In genomic region chr3:112686360-112686759, GRCh38 we compare ENCODE assay signal across 18 cellular contexts. TPM values are rescaled to one million over a fixed set of nuclear protein-coding genes. Genes with fewer than 3 reads are reported as not detected.
"Had no signal": no experiment of that assay in that cellular context is flagged by ENCODE, and none has a peak within 500 bp of the region (broad histone marks: within the 10 kb centered on the region; RNA-seq: fewer than 3 reads in every experiment).

No MANE protein-coding gene starts in this region.

- DNase-seq: activated CD4-positive, alpha-beta T cell treated with anti-CD3 and anti-CD28 coated beads, Interleukin-2, amount 10 ng/mL, durations not matched to agents 7 days and 5 days; activated CD4-positive, CD25-positive, alpha-beta regulatory T cell; activated CD8-positive, alpha-beta memory T cell treated with anti-CD3 and anti-CD28 coated beads for 24 hours; activated naive CD8-positive, alpha-beta T cell treated with anti-CD3 and anti-CD28 coated beads, Interleukin-2, amount 10 ng/mL, durations not matched to agents 7 days and 5 days; hypothalamus; kidney glomerular epithelial cell; mesendoderm; natural killer cell; psoas muscle; right lobe of liver; spleen; stomach; T-helper 2 cell; testis; upper lobe of right lung had no signal

- H3K27me3 ChIP-seq: right lobe of liver, spleen, stomach, testis had no signal

- H3K27ac Mint-ChIP-seq: activated CD4-positive, alpha-beta T cell treated with anti-CD3 and anti-CD28 coated beads, Interleukin-2, amount 10 ng/mL, durations not matched to agents 7 days and 5 days; activated naive CD8-positive, alpha-beta T cell treated with anti-CD3 and anti-CD28 coated beads, Interleukin-2, amount 10 ng/mL, durations not matched to agents 7 days and 5 days; activated T-helper 1 cell treated with anti-CD3 and anti-CD28 coated beads, Interleukin-12 subunit alpha, Interleukin-12 subunit beta, Interleukin-2, Interleukin-4 antibody, amounts not matched to agents 30 ng/mL and 10 ng/mL and 1 ng/mL, durations not matched to agents 14 hours and 24 hours and 36 hours; dendritic cell treated with granulocyte-macrophage colony-stimulating factor and Interleukin-4, amounts not matched to agents 40 ng/mL and 50 ng/mL, for 4 days had no signal

- H3K36me3 Mint-ChIP-seq: activated naive CD8-positive, alpha-beta T cell treated with anti-CD3 and anti-CD28 coated beads, Interleukin-2, amount 10 ng/mL, durations not matched to agents 7 days and 5 days; natural killer cell had no signal

- H3K27me3 Mint-ChIP-seq: dendritic cell treated with granulocyte-macrophage colony-stimulating factor and Interleukin-4, amounts not matched to agents 40 ng/mL and 50 ng/mL, for 4 days had no signal

- H3K27ac ChIP-seq: psoas muscle, right lobe of liver, spleen, stomach, testis, upper lobe of right lung had no signal

- H3K4me3 Mint-ChIP-seq: activated CD4-positive, alpha-beta T cell treated with anti-CD3 and anti-CD28 coated beads, Interleukin-2, amount 10 ng/mL, durations not matched to agents 7 days and 5 days; activated naive CD8-positive, alpha-beta T cell treated with anti-CD3 and anti-CD28 coated beads, Interleukin-2, amount 10 ng/mL, durations not matched to agents 7 days and 5 days; activated T-helper 1 cell treated with anti-CD3 and anti-CD28 coated beads, Interleukin-12 subunit alpha, Interleukin-12 subunit beta, Interleukin-2, Interleukin-4 antibody, amounts not matched to agents 30 ng/mL and 10 ng/mL and 1 ng/mL, durations not matched to agents 14 hours and 24 hours and 36 hours; dendritic cell treated with granulocyte-macrophage colony-stimulating factor and Interleukin-4, amounts not matched to agents 40 ng/mL and 50 ng/mL, for 4 days; natural killer cell had no signal

- H3K36me3 ChIP-seq: right lobe of liver, spleen, stomach, upper lobe of right lung had no signal

- ATAC-seq: psoas muscle, right lobe of liver, upper lobe of right lung had no signal

- H3K4me3 ChIP-seq: psoas muscle, right lobe of liver, spleen, stomach, testis, upper lobe of right lung had no signal

- H3K4me1 ChIP-seq: psoas muscle, right lobe of liver, testis, upper lobe of right lung had no signal

- H3K9me3 Mint-ChIP-seq: activated CD4-positive, alpha-beta T cell treated with anti-CD3 and anti-CD28 coated beads, Interleukin-2, amount 10 ng/mL, durations not matched to agents 7 days and 5 days; activated naive CD8-positive, alpha-beta T cell treated with anti-CD3 and anti-CD28 coated beads, Interleukin-2, amount 10 ng/mL, durations not matched to agents 7 days and 5 days; activated T-helper 1 cell treated with anti-CD3 and anti-CD28 coated beads, Interleukin-12 subunit alpha, Interleukin-12 subunit beta, Interleukin-2, Interleukin-4 antibody, amounts not matched to agents 30 ng/mL and 10 ng/mL and 1 ng/mL, durations not matched to agents 14 hours and 24 hours and 36 hours; dendritic cell treated with granulocyte-macrophage colony-stimulating factor and Interleukin-4, amounts not matched to agents 40 ng/mL and 50 ng/mL, for 4 days; natural killer cell had no signal

- FAIRE-seq: TTC549 had no signal

- H3K9me3 ChIP-seq: psoas muscle, right lobe of liver, spleen, stomach, testis, upper lobe of right lung had no signal

RNA-seq across cellular contexts. Expression of gene CCDC80, which starts 45.4 kb away (rescaled TPM):
- total RNA-seq: activated CD4-positive, alpha-beta T cell treated with anti-CD3 and anti-CD28 coated beads, Interleukin-2, amount 10 ng/mL, durations not matched to agents 7 days and 5 days; activated naive CD8-positive, alpha-beta T cell treated with anti-CD3 and anti-CD28 coated beads, Interleukin-2, amount 10 ng/mL, durations not matched to agents 7 days and 5 days had no signal
